ENCODE assay signal across 8 cellular contexts in genomic region chr4:155952546-155952945, GRCh38. TPM values are rescaled to one million over a fixed set of nuclear protein-coding genes. Genes with fewer than 3 reads are reported as not detected.
DNase-seq lines count a peak whose midpoint lies in the region; ATAC-seq and TF ChIP-seq lines count a peak whose summit lies in the region.

No MANE protein-coding gene starts in this region.

- no peaks in the 10 kb centered on the region for H3K27me3 ChIP-seq in CD8-positive, alpha-beta T cell (ENCODE audit: insufficient read depth, low read length)
- H3K27me3 ChIP-seq in SJSA1 (replicated peaks), result no peaks in the 10 kb centered on the region
- H3K27me3 ChIP-seq in rectal smooth muscle tissue (ENCODE audit: control insufficient read depth, insufficient read depth, low read length), result no peaks in the 10 kb centered on the region

- H3K9ac ChIP-seq in rectal smooth muscle tissue (ENCODE audit: low read length), result no peak overlapping the region

- H3K27ac ChIP-seq in CD8-positive, alpha-beta T cell (ENCODE audit: low read depth, low read length), result no peak overlapping the region
- peak overlapping the region; percentile 30; the same call in 1 of the 2 replicates for H3K27ac ChIP-seq in SJSA1
- H3K27ac ChIP-seq in rectal smooth muscle tissue (ENCODE audit: low read depth, low read length), result peak overlapping the region; percentile 61
- H3K27ac ChIP-seq in OCI-LY7 (ENCODE audit: low read depth, low read length, poor library complexity, severe bottlenecking), result no peak overlapping the region

- CTCF ChIA-PET in CD8-positive, alpha-beta T cell (lab: Charles Lee), result interaction anchor here (1.0 to 2.1 kb wide), 3 partner anchors 8 to 145 kb away, joined by 3 to 14 read pairs (median 5); no protein-coding TSS in a partner anchor
- CTCF ChIA-PET in OCI-LY7 (lab: Charles Lee; ENCODE audit: unreplicated experiment), result interaction anchor here (1.0 to 1.6 kb wide), 2 partner anchors 142 to 144 kb away, joined by 3 to 4 read pairs; no protein-coding TSS in a partner anchor

- intact Hi-C loops in CD8-positive, alpha-beta T cell (cut with DNase I, micrococcal nuclease), result loop anchor here in 1 of 2 experiments (2.0 to 10.0 kb wide), 4 partner anchors 145 to 1400 kb away; partner anchors contain the start of gene MAP9
- intact Hi-C loops in OCI-LY7 (cut with micrococcal nuclease; ENCODE audit: unreplicated experiment), result loop anchor here (2.0 kb wide), 1 partner anchor 142 kb away; no protein-coding TSS in a partner anchor

- peaks cover 7% of the 10 kb centered on the region for H3K4me1 ChIP-seq in CD8-positive, alpha-beta T cell (ENCODE audit: insufficient read depth, low read length)
- peaks cover 11% of the 10 kb centered on the region for H3K4me1 ChIP-seq in SJSA1 (replicated peaks)
- H3K4me1 ChIP-seq in rectal smooth muscle tissue (ENCODE audit: control insufficient read depth, insufficient read depth, low read length), result peaks cover 4% of the 10 kb centered on the region
- H3K4me1 ChIP-seq in OCI-LY7 (ENCODE audit: insufficient read depth, low read length, poor library complexity, severe bottlenecking), result no peaks in the 10 kb centered on the region

- POLR2A ChIA-PET in CD8-positive, alpha-beta T cell (lab: Charles Lee), result interaction anchor here (1.0 kb wide), 2 partner anchors 8 to 10 kb away, joined by 3 read pairs; no protein-coding TSS in a partner anchor
- POLR2A ChIA-PET in OCI-LY7 (lab: Charles Lee), result interaction anchor here (0.6 to 1.4 kb wide), 2 partner anchors 12 to 42 kb away, joined by 3 read pairs; no protein-coding TSS in a partner anchor

- H3K27me3 Mint-ChIP-seq in CD8-positive, alpha-beta T cell (ENCODE audit: low read depth), result peaks cover 3% of the 10 kb centered on the region

- H3K4me3 ChIP-seq in CD8-positive, alpha-beta T cell (ENCODE audit: low read depth, low read length), result no peak overlapping the region
- H3K4me3 ChIP-seq in SJSA1 (no peak overlapping the region), rectal smooth muscle tissue (ENCODE audit: low read length) (no peak overlapping the region), OCI-LY7 (ENCODE audit: low read depth, low read length, poor library complexity, severe bottlenecking) (no peak overlapping the region)

- no TSS peak for BruUV-seq in OCI-LY7 (replicated peaks; lab: Mats Ljungman, UMichigan)

- H3K4me3 Mint-ChIP-seq in CD8-positive, alpha-beta T cell, result peak overlapping the region; percentile 57

- peaks cover 5% of the 10 kb centered on the region for H3K36me3 Mint-ChIP-seq in CD8-positive, alpha-beta T cell

- no peak for TF ChIP-seq CTCF in CD8-positive, alpha-beta T cell (IDR thresholded peaks at IDR 0.05)
- TF ChIP-seq CTCF in OCI-LY7 (conservative IDR thresholded peaks at IDR 0.05; ENCODE audit: low read length), result no peak

- H3K27ac Mint-ChIP-seq in CD8-positive, alpha-beta T cell, result peak overlapping the region; percentile 32

- H2AFZ ChIP-seq in OCI-LY7 (ENCODE audit: low read length), result no peak overlapping the region

- no peaks in the 10 kb centered on the region for H3K9me2 ChIP-seq in OCI-LY7 (ENCODE audit: insufficient read depth, low read length)

- ATAC-seq in CD8-positive, alpha-beta T cell, result no peak
- ATAC-seq in HG02973 (IDR thresholded peaks at IDR 0.05; ENCODE audit: unreplicated experiment), result no peak

- H4K20me1 ChIP-seq in OCI-LY7 (ENCODE audit: insufficient read depth, low read length), result no peaks in the 10 kb centered on the region

- H3K79me2 ChIP-seq in OCI-LY7 (ENCODE audit: insufficient read depth, low read depth, low read length), result no peaks in the 10 kb centered on the region

- peaks cover 35% of the 10 kb centered on the region for H3K4me1 Mint-ChIP-seq in CD8-positive, alpha-beta T cell (ENCODE audit: low read depth)

- H3K9me3 ChIP-seq in CD8-positive, alpha-beta T cell (ENCODE audit: low read length), result no peaks in the 10 kb centered on the region
- no peaks in the 10 kb centered on the region for H3K9me3 ChIP-seq in SJSA1 (replicated peaks)
- no peaks in the 10 kb centered on the region for H3K9me3 ChIP-seq in OCI-LY7 (ENCODE audit: low read length)

- no peaks in the 10 kb centered on the region for H3K9me3 Mint-ChIP-seq in CD8-positive, alpha-beta T cell

- H3K36me3 ChIP-seq in CD8-positive, alpha-beta T cell (ENCODE audit: insufficient read depth, low read length), result no peaks in the 10 kb centered on the region
- H3K36me3 ChIP-seq in SJSA1 (peaks cover 3% of the 10 kb centered on the region), rectal smooth muscle tissue (ENCODE audit: control insufficient read depth, insufficient read depth, low read length) (no peaks in the 10 kb centered on the region), OCI-LY7 (ENCODE audit: insufficient read depth, low read length) (no peaks in the 10 kb centered on the region)

- H3K4me2 ChIP-seq in OCI-LY7 (ENCODE audit: low read length), result no peak overlapping the region

- no peak for DNase-seq in CD8-positive, alpha-beta T cell
- DNase-seq in SJSA1 (ENCODE audit: low read depth in 1 of 2, low spot score in 2 of 2), result peak in 1 of 2 experiments; percentile 10
- DNase-seq in fibroblast of gingiva (ENCODE audit: low read depth), result peak; percentile 46
- DNase-seq in OCI-LY7 (ENCODE audit: low spot score), result no peak
- no peak for DNase-seq in CD1c-positive myeloid dendritic cell (ENCODE audit: extremely low spot score)
- DNase-seq in stimulated activated CD4-positive, alpha-beta T cell treated with anti-CD3 and anti-CD28 coated beads, Interleukin-12 subunit alpha, Interleukin-12 subunit beta, amount 100 ng/mL, for 4 hours, result no peak

RNA-seq across cellular contexts. Expression of gene CTSO, which starts 1.1 kb away (rescaled TPM):
- 1 to 10 TPM; 5.9 to 6.1 TPM for total RNA-seq in CD8-positive, alpha-beta T cell
- 8.9 and 10.7 TPM in 2 replicates for total RNA-seq in SJSA1 (2014; rRNA removed; shearing (Covaris generic))
- 0.05 and 0.92 TPM in 2 replicates for total RNA-seq in OCI-LY7 (2014; rRNA removed; shearing (Covaris generic))
- 1.8 and 2.0 TPM in 2 replicates for total RNA-seq in OCI-LY7 (2022)

RNA-seq across cellular contexts. Expression of gene TDO2, which starts 49.0 kb away (rescaled TPM):
- total RNA-seq in CD8-positive, alpha-beta T cell, result not detected
- 0.11 TPM in 1 of 2 replicates, not detected in the other for total RNA-seq in SJSA1 (2014; rRNA removed; shearing (Covaris generic))
- total RNA-seq in OCI-LY7 (2014; rRNA removed; shearing (Covaris generic)), result not detected in 2 replicates
- total RNA-seq in OCI-LY7 (2022), result not detected in 2 replicates

Comparison
In these comparisons a context has a peak if more than half of its experiments do, and no peak if none do; other contexts are left out.
1. H3K27ac ChIP-seq: peak in SJSA1 (single experiment) and rectal smooth muscle tissue (single experiment); none in CD8-positive, alpha-beta T cell (single experiment) and OCI-LY7 (single experiment).